Comparison of ENCODE assay signal across 22 cellular contexts in the genomic region with DNA sequence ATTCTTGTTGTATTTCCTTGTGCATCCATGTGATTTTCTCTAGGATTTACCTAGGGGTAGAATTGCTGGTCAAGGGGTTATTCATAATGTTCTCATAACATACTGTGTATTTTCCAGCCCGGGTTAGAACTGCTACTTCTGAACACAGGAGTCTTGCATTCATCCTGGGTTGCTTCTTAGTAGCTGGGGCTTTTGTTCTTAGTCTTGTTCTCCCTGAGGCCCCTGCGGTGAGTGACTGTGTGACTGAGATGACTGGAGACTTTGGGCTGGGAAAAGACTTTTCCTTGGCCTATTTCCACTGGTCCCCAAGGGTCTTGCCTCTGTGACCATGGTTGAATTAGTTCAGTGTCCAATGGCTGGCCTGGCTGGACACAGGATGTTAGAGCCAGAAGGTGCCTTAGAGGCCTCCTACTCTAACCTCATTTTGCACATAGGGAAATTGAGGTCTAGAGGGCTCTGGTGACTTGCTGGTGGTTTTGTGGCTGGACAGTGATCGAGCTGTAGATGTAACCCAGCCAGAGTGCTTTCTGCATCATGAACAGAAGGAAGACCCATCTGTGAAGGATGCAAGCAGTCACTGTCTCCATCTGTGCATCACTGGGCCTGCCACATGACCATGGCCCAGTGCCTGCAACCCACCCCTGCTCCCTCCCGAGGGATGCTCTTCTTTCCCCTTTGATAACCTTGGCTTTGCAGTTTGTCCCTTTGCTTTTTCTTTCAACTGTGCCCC.
"Had no signal": no experiment of that assay in that cellular context is flagged by ENCODE, and none has a peak within 500 bp of the region (broad histone marks: within the 10 kb centered on the region; RNA-seq: fewer than 3 reads in every experiment).

No MANE protein-coding gene starts in this region.

- ATAC-seq: activated T-helper 17 cell treated with anti-CD3 and anti-CD28 coated beads, Interleukin-2, amount 50 U/mL, for 72 hours; lower lobe of right lung; WTC11 had no signal

- H3K4me3 ChIP-seq: adrenal gland, ascending aorta, lower lobe of right lung, sigmoid colon, upper lobe of left lung had no signal

- DNase-seq: activated CD8-positive, alpha-beta memory T cell treated with anti-CD3 and anti-CD28 coated beads for 24 hours; activated CD8-positive, alpha-beta memory T cell treated with anti-CD3 and anti-CD28 coated beads, Interleukin-2, amount 50 U/mL, for 4 hours; activated naive CD4-positive, alpha-beta T cell; activated T-cell treated with anti-CD3 and anti-CD28 coated beads, Interleukin-2, amount 50 U/mL, for 24 hours; adrenal gland; cerebellar nuclear complex; cortex of kidney; foreskin fibroblast; kidney; lower lobe of right lung; naive B cell; sigmoid colon; stimulated activated CD4-positive, alpha-beta T cell treated with anti-CD3 and anti-CD28 coated beads, Interleukin-4, amount 100 ng/mL, for 1 hour; stimulated activated naive CD4-positive, alpha-beta T cell treated with Interleukin-2 at 50 U/mL for 16 hours; T1000; upper lobe of left lung had no signal

- H3K27ac ChIP-seq: adrenal gland, ascending aorta, epithelial cell of prostate, lower lobe of right lung, sigmoid colon, upper lobe of left lung had no signal

- H3K4me1 Mint-ChIP-seq: activated T-helper 17 cell treated with anti-CD3 and anti-CD28 coated beads, Interleukin-2, amount 50 U/mL, for 72 hours; naive B cell had no signal

- H3K27ac Mint-ChIP-seq: activated naive CD8-positive, alpha-beta T cell; activated T-cell treated with anti-CD3 and anti-CD28 coated beads, Interleukin-2, amount 50 U/mL, for 24 hours; activated T-helper 17 cell treated with anti-CD3 and anti-CD28 coated beads, Interleukin-2, amount 50 U/mL, for 72 hours; naive B cell; T-helper 1 cell treated with Interleukin-12 subunit alpha and Interleukin-12 subunit beta and Interleukin-4 antibody, amounts not matched to agents 30 μg/mL and 1 μg/mL, for 36 hours; WTC11 had no signal

- H3K36me3 Mint-ChIP-seq: activated naive CD8-positive, alpha-beta T cell; naive B cell; WTC11 had no signal

- H3K4me3 Mint-ChIP-seq: activated naive CD8-positive, alpha-beta T cell; activated T-cell treated with anti-CD3 and anti-CD28 coated beads, Interleukin-2, amount 50 U/mL, for 24 hours; activated T-helper 17 cell treated with anti-CD3 and anti-CD28 coated beads, Interleukin-2, amount 50 U/mL, for 72 hours; naive B cell; T-helper 1 cell treated with Interleukin-12 subunit alpha and Interleukin-12 subunit beta and Interleukin-4 antibody, amounts not matched to agents 30 μg/mL and 1 μg/mL, for 36 hours; WTC11 had no signal

- H3K9me3 ChIP-seq: adrenal gland, ascending aorta, lower lobe of right lung, sigmoid colon, upper lobe of left lung had no signal

- H3K27me3 ChIP-seq: adrenal gland, ascending aorta, sigmoid colon, upper lobe of left lung had no signal

- H3K9me3 Mint-ChIP-seq: activated T-cell treated with anti-CD3 and anti-CD28 coated beads, Interleukin-2, amount 50 U/mL, for 24 hours; activated T-helper 17 cell treated with anti-CD3 and anti-CD28 coated beads, Interleukin-2, amount 50 U/mL, for 72 hours; T-helper 1 cell treated with Interleukin-12 subunit alpha and Interleukin-12 subunit beta and Interleukin-4 antibody, amounts not matched to agents 30 μg/mL and 1 μg/mL, for 36 hours; WTC11 had no signal

- H3K4me1 ChIP-seq: adrenal gland, ascending aorta, lower lobe of right lung, sigmoid colon, upper lobe of left lung had no signal
